ENCODE assay signal across 25 cellular contexts in genomic region chr21:39046236-39046911, GRCh38.
"Had no signal": no experiment of that assay in that cellular context is flagged by ENCODE, and none has a peak within 500 bp of the region (broad histone marks: within the 10 kb centered on the region; RNA-seq: fewer than 3 reads in every experiment).

No MANE protein-coding gene starts in this region.

- H3K4me3 ChIP-seq: cardiac muscle cell, dorsolateral prefrontal cortex, hepatocyte, mucosa of descending colon, SJSA1, thyroid gland had no signal

- H3K27me3 Mint-ChIP-seq: activated naive CD4-positive, alpha-beta T cell treated with anti-CD3 and anti-CD28 coated beads, Interleukin-2, amount 10 ng/mL, durations not matched to agents 7 days and 5 days had no signal

- H3K4me1 ChIP-seq: thyroid gland had no signal

- H3K27ac Mint-ChIP-seq: activated naive CD4-positive, alpha-beta T cell treated with anti-CD3 and anti-CD28 coated beads, Interleukin-2, amount 10 ng/mL, durations not matched to agents 7 days and 5 days; effector memory CD8-positive, alpha-beta T cell; immature natural killer cell; memory B cell; nephron progenitor cell had no signal

- H3K4me1 Mint-ChIP-seq: activated naive CD4-positive, alpha-beta T cell treated with anti-CD3 and anti-CD28 coated beads, Interleukin-2, amount 10 ng/mL, durations not matched to agents 7 days and 5 days; immature natural killer cell; memory B cell had no signal

- H3K4me3 Mint-ChIP-seq: activated naive CD4-positive, alpha-beta T cell treated with anti-CD3 and anti-CD28 coated beads, Interleukin-2, amount 10 ng/mL, durations not matched to agents 7 days and 5 days; effector memory CD8-positive, alpha-beta T cell; immature natural killer cell; memory B cell; nephron progenitor cell had no signal

- H3K4me2 ChIP-seq: hepatocyte had no signal

- H3K36me3 Mint-ChIP-seq: activated naive CD4-positive, alpha-beta T cell treated with anti-CD3 and anti-CD28 coated beads, Interleukin-2, amount 10 ng/mL, durations not matched to agents 7 days and 5 days; immature natural killer cell; memory B cell had no signal

- H3K9me3 Mint-ChIP-seq: activated naive CD4-positive, alpha-beta T cell treated with anti-CD3 and anti-CD28 coated beads, Interleukin-2, amount 10 ng/mL, durations not matched to agents 7 days and 5 days; effector memory CD8-positive, alpha-beta T cell; immature natural killer cell; nephron progenitor cell had no signal

- H2AFZ ChIP-seq: hepatocyte had no signal

- H3K27me3 ChIP-seq: cardiac muscle cell, dorsolateral prefrontal cortex, hepatocyte, SJSA1, thyroid gland had no signal

- H3K9me3 ChIP-seq: mucosa of descending colon, SJSA1, thyroid gland had no signal

- H3K36me3 ChIP-seq: cardiac muscle cell, SJSA1, thyroid gland had no signal

- H3K79me2 ChIP-seq: hepatocyte had no signal

- DNase-seq: activated CD4-positive, alpha-beta T cell treated with anti-CD3 and anti-CD28 coated beads for 4 hours; activated CD4-positive, alpha-beta T cell treated with anti-CD3 and anti-CD28 coated beads, Interleukin-2, amount 50 U/mL, for 48 hours; activated CD4-positive, CD25-positive, alpha-beta regulatory T cell; activated CD8-positive, alpha-beta memory T cell treated with anti-CD3 and anti-CD28 coated beads, Interleukin-2, amount 50 U/mL, for 48 hours; activated effector memory CD4-positive, alpha-beta T cell treated with Interleukin-2 at 50 U/mL for 16 hours; activated naive CD4-positive, alpha-beta T cell treated with anti-CD3 and anti-CD28 coated beads, Interleukin-2, amount 10 ng/mL, durations not matched to agents 7 days and 5 days; activated T-cell treated with anti-CD3 and anti-CD28 coated beads, Interleukin-2, amount 50 U/mL, for 48 hours; amygdala; dorsolateral prefrontal cortex; effector memory CD8-positive, alpha-beta T cell; foreskin melanocyte; glutamatergic neuron; immature natural killer cell; mucosa of descending colon; nephron progenitor cell; occipital lobe; stimulated activated CD4-positive, alpha-beta T cell treated with anti-CD3 and anti-CD28 coated beads, Interleukin-4, amount 100 ng/mL, for 4 hours; stimulated activated naive CD8-positive, alpha-beta T cell treated with anti-CD3 and anti-CD28 coated beads, Interleukin-15, Interleukin-2, amounts not matched to agents 100 U/mL and 50 U/mL, for 24 hours; T1000; thyroid gland had no signal

- ATAC-seq: effector memory CD8-positive, alpha-beta T cell; mucosa of descending colon; sciatic nerve; stimulated activated naive CD8-positive, alpha-beta T cell treated with anti-CD3 and anti-CD28 coated beads, Interleukin-15, Interleukin-2, amounts not matched to agents 100 U/mL and 50 U/mL, for 24 hours had no signal

- H3K27ac ChIP-seq: cardiac muscle cell, dorsolateral prefrontal cortex, hepatocyte, SJSA1, thyroid gland had no signal
